In the genomic region with DNA sequence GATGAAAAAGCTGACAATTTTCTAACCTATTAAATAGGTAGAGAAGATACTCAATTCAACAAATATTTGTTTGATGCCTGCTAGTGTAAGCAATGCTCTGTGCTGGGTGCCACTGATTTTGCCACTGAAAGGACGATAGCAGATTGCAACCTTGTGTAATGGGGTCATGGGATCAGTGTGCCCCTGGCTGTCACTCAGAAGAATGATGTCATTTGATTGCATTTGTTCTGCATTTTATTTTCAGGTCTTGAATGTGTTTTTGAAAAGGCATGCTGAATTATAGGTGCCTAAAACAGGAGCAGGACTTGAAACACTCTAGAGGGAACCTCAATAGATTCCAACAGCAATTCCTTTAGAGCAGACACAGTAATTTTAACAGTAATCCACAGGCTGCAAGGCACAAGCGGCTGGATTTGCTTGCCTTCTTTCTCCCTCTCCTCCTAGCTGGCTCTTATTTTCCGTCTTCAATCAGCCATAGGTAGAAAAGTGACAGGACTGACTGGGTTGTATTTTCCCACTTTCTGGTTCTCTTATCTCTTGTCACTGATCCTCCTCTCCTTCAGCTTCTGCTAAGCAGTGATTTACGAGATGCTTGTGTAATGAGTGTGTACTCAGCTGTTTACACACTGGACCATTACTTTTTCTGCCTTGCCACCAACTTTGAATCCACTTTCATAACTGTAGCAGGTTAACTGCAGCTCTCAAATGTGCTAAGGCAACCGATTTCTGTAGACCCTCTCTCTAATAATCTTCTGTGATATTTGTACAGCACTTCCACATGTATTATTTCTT, we compare ENCODE assay signal across 1 cellular context.
TF ChIP-seq lines count a peak whose summit lies in the region.

No MANE protein-coding gene starts in this region.

TF ChIP-seq in HepG2, 621 proteins besides CTCF, POLR2A, EP300 and RAD21 (continued from another document and continues in another):
- TF ChIP-seq SRSF1 (optimal IDR thresholded peaks at IDR 0.05; ENCODE audit: low read depth, low read length) (no peak), NR2F6 (IDR thresholded peaks at IDR 0.05) (peak; percentile 77), NR2F6 (CRISPR knock-in tag; IDR thresholded peaks at IDR 0.05) (peak; percentile 58; the same call in 1 of the 2 replicates), SNAPC2 (CRISPR knock-in tag; IDR thresholded peaks at IDR 0.05) (no peak), HDAC1 (CRISPR knock-in tag; IDR thresholded peaks at IDR 0.05) (peak; percentile 50), HNF4A (CRISPR knock-in tag; IDR thresholded peaks at IDR 0.05) (peak; percentile 53), ZSCAN9 (CRISPR knock-in tag; IDR thresholded peaks at IDR 0.05; ENCODE audit: borderline replicate concordance) (0 out of 2 replicates have a peak, but pooled peaks have one; percentile 62), ATF7 (IDR thresholded peaks at IDR 0.05) (peak; percentile 87), ATF7 (CRISPR knock-in tag; IDR thresholded peaks at IDR 0.05) (no peak), FOXK1 (CRISPR knock-in tag; IDR thresholded peaks at IDR 0.05; ENCODE audit: borderline replicate concordance, low read depth) (peak; percentile 52; the same call in 1 of the 2 replicates), HHEX (CRISPR knock-in tag; IDR thresholded peaks at IDR 0.05) (peak; percentile 51; the same call in 1 of the 2 replicates), ZNF678 (CRISPR knock-in tag; IDR thresholded peaks at IDR 0.05) (no peak), NCOA1 (CRISPR knock-in tag; IDR thresholded peaks at IDR 0.05) (0 out of 2 replicates have a peak, but pooled peaks have one; percentile 17), HNF4G (IDR thresholded peaks at IDR 0.05; ENCODE audit: borderline replicate concordance, low read depth, low read length) (0 out of 2 replicates have a peak, but pooled peaks have one; percentile 23), HNF4G (CRISPR knock-in tag; IDR thresholded peaks at IDR 0.05; ENCODE audit: borderline replicate concordance, low read depth) (no peak), ZNF331 (CRISPR knock-in tag; IDR thresholded peaks at IDR 0.05) (0 out of 2 replicates have a peak, but pooled peaks have one; percentile 25), CEBPG (CRISPR knock-in tag; IDR thresholded peaks at IDR 0.05) (peak; percentile 65), THAP11 (CRISPR knock-in tag; IDR thresholded peaks at IDR 0.05) (peak; percentile 10; the same call in 1 of the 2 replicates), RCOR2 (CRISPR knock-in tag; IDR thresholded peaks at IDR 0.05) (peak; percentile 69; the same call in 1 of the 2 replicates), RXRB (CRISPR knock-in tag; IDR thresholded peaks at IDR 0.05; ENCODE audit: borderline replicate concordance) (peak; percentile 1; the same call in 1 of the 2 replicates), PRPF4 (IDR thresholded peaks at IDR 0.05; ENCODE audit: low read depth, low read length, poor library complexity, severe bottlenecking) (no peak), MEIS2 (CRISPR knock-in tag; IDR thresholded peaks at IDR 0.05) (peak; percentile 18; the same call in 1 of the 2 replicates), ATF7-NPFF (CRISPR knock-in tag; IDR thresholded peaks at IDR 0.05; ENCODE audit: low read depth) (0 out of 2 replicates have a peak, but pooled peaks have one; percentile 28), ZNF180 (CRISPR knock-in tag; IDR thresholded peaks at IDR 0.05; ENCODE audit: borderline replicate concordance, low read depth) (no peak), NPAS2 (CRISPR knock-in tag; IDR thresholded peaks at IDR 0.05; ENCODE audit: borderline replicate concordance) (no peak), ZMYM2 (CRISPR knock-in tag; IDR thresholded peaks at IDR 0.05) (no peak), SOX13 (IDR thresholded peaks at IDR 0.05) (no peak), SOX13 (CRISPR knock-in tag; conservative IDR thresholded peaks at IDR 0.05 in 1 of 2, IDR thresholded peaks at IDR 0.05 in 1 of 2) (peak in 1 of 2 experiments; percentile 50; a peak in 1 of 4 replicates), KMT2A (CRISPR knock-in tag; IDR thresholded peaks at IDR 0.05) (peak; percentile 42; the same call in 1 of the 2 replicates), TGIF2 (CRISPR knock-in tag; IDR thresholded peaks at IDR 0.05) (peak; percentile 86; the same call in 1 of the 2 replicates), KAT8 (CRISPR knock-in tag; IDR thresholded peaks at IDR 0.05) (0 out of 2 replicates have a peak, but pooled peaks have one; percentile 36), CREM (IDR thresholded peaks at IDR 0.05) (0 out of 2 replicates have a peak, but pooled peaks have one; percentile 3), CREM (CRISPR knock-in tag; IDR thresholded peaks at IDR 0.05) (no peak), FOXC1 (CRISPR knock-in tag; IDR thresholded peaks at IDR 0.05; ENCODE audit: borderline replicate concordance) (no peak), HDAC2 (CRISPR knock-in tag; IDR thresholded peaks at IDR 0.05) (peak; percentile 77), MED1 (CRISPR knock-in tag; IDR thresholded peaks at IDR 0.05) (peak; percentile 36), ZNF792 (CRISPR knock-in tag; IDR thresholded peaks at IDR 0.05) (peak; percentile 35; the same call in 1 of the 2 replicates), HOXA5 (CRISPR knock-in tag; IDR thresholded peaks at IDR 0.05) (peak; percentile 72), PHF21A (CRISPR knock-in tag; IDR thresholded peaks at IDR 0.05) (0 out of 2 replicates have a peak, but pooled peaks have one; percentile 33), ZBTB8A (CRISPR knock-in tag; IDR thresholded peaks at IDR 0.05; ENCODE audit: borderline replicate concordance, low read depth) (no peak), MAFK (conservative IDR thresholded peaks at IDR 0.05 in 1 of 2, IDR thresholded peaks at IDR 0.05 in 1 of 2; ENCODE audit: low read length in 2 of 2) (no peak), ZNF644 (CRISPR knock-in tag; IDR thresholded peaks at IDR 0.05; ENCODE audit: low read depth) (0 out of 2 replicates have a peak, but pooled peaks have one; percentile 59), ZNF614 (CRISPR knock-in tag; IDR thresholded peaks at IDR 0.05; ENCODE audit: borderline replicate concordance) (0 out of 2 replicates have a peak, but pooled peaks have one; percentile 53), MTF2 (CRISPR knock-in tag; IDR thresholded peaks at IDR 0.05; ENCODE audit: borderline replicate concordance) (no peak)
- TF ChIP-seq, protein P1, sequence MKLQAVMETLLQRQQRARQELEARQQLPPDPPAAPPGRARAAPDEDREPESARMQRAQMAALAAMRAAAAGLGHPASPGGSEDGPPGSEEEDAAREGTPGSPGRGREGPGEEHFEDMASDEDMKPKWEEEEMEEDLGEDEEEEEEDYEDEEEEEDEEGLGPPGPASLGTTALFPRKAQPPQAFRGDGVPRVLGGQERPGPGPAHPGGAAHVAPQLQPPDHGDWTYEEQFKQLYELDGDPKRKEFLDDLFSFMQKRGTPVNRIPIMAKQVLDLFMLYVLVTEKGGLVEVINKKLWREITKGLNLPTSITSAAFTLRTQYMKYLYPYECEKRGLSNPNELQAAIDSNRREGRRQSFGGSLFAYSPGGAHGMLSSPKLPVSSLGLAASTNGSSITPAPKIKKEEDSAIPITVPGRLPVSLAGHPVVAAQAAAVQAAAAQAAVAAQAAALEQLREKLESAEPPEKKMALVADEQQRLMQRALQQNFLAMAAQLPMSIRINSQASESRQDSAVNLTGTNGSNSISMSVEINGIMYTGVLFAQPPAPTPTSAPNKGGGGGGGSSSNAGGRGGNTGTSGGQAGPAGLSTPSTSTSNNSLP (IDR thresholded peaks at IDR 0.05; ENCODE audit: low read depth, low read length), result peak; percentile 26; the same call in 1 of the 2 replicates
- TF ChIP-seq, protein P2, sequence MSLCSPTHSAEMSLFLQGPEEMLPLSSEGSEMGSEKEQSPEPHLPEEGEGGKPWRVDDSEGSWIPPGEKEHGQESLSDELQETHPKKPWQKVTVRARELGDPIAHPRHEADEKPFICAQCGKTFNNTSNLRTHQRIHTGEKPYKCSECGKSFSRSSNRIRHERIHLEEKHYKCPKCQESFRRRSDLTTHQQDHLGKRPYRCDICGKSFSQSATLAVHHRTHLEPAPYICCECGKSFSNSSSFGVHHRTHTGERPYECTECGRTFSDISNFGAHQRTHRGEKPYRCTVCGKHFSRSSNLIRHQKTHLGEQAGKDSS (CRISPR knock-in tag; IDR thresholded peaks at IDR 0.05; ENCODE audit: borderline replicate concordance, low read depth), result no peak
- TF ChIP-seq, protein P3, sequence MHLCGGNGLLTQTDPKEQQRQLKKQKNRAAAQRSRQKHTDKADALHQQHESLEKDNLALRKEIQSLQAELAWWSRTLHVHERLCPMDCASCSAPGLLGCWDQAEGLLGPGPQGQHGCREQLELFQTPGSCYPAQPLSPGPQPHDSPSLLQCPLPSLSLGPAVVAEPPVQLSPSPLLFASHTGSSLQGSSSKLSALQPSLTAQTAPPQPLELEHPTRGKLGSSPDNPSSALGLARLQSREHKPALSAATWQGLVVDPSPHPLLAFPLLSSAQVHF (CRISPR knock-in tag; IDR thresholded peaks at IDR 0.05), result no peak
- TF ChIP-seq, protein P4, sequence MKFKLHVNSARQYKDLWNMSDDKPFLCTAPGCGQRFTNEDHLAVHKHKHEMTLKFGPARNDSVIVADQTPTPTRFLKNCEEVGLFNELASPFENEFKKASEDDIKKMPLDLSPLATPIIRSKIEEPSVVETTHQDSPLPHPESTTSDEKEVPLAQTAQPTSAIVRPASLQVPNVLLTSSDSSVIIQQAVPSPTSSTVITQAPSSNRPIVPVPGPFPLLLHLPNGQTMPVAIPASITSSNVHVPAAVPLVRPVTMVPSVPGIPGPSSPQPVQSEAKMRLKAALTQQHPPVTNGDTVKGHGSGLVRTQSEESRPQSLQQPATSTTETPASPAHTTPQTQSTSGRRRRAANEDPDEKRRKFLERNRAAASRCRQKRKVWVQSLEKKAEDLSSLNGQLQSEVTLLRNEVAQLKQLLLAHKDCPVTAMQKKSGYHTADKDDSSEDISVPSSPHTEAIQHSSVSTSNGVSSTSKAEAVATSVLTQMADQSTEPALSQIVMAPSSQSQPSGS (CRISPR knock-in tag; IDR thresholded peaks at IDR 0.05), result peak; percentile 51; the same call in 1 of the 2 replicates
- TF ChIP-seq, protein P5, sequence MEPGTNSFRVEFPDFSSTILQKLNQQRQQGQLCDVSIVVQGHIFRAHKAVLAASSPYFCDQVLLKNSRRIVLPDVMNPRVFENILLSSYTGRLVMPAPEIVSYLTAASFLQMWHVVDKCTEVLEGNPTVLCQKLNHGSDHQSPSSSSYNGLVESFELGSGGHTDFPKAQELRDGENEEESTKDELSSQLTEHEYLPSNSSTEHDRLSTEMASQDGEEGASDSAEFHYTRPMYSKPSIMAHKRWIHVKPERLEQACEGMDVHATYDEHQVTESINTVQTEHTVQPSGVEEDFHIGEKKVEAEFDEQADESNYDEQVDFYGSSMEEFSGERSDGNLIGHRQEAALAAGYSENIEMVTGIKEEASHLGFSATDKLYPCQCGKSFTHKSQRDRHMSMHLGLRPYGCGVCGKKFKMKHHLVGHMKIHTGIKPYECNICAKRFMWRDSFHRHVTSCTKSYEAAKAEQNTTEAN (CRISPR knock-in tag; conservative IDR thresholded peaks at IDR 0.05), result peak; percentile 96
- TF ChIP-seq, protein P6, sequence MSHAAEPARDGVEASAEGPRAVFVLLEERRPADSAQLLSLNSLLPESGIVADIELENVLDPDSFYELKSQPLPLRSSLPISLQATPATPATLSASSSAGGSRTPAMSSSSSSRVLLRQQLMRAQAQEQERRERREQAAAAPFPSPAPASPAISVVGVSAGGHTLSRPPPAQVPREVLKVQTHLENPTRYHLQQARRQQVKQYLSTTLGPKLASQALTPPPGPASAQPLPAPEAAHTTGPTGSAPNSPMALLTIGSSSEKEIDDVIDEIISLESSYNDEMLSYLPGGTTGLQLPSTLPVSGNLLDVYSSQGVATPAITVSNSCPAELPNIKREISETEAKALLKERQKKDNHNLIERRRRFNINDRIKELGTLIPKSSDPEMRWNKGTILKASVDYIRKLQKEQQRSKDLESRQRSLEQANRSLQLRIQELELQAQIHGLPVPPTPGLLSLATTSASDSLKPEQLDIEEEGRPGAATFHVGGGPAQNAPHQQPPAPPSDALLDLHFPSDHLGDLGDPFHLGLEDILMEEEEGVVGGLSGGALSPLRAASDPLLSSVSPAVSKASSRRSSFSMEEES (CRISPR knock-in tag; IDR thresholded peaks at IDR 0.05), result 0 out of 2 replicates have a peak, but pooled peaks have one; percentile 26
- TF ChIP-seq, protein P7, sequence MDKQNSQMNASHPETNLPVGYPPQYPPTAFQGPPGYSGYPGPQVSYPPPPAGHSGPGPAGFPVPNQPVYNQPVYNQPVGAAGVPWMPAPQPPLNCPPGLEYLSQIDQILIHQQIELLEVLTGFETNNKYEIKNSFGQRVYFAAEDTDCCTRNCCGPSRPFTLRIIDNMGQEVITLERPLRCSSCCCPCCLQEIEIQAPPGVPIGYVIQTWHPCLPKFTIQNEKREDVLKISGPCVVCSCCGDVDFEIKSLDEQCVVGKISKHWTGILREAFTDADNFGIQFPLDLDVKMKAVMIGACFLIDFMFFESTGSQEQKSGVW (CRISPR knock-in tag; IDR thresholded peaks at IDR 0.05; ENCODE audit: borderline replicate concordance), result no peak
- TF ChIP-seq, protein P8, sequence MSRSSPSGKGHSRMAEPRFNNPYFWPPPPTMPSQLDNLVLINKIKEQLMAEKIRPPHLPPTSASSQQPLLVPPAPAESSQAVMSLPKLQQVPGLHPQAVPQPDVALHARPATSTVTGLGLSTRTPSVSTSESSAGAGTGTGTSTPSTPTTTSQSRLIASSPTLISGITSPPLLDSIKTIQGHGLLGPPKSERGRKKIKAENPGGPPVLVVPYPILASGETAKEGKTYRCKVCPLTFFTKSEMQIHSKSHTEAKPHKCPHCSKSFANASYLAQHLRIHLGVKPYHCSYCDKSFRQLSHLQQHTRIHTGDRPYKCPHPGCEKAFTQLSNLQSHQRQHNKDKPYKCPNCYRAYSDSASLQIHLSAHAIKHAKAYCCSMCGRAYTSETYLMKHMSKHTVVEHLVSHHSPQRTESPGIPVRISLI (CRISPR knock-in tag; IDR thresholded peaks at IDR 0.05; ENCODE audit: borderline replicate concordance), result no peak
- TF ChIP-seq, protein P9, sequence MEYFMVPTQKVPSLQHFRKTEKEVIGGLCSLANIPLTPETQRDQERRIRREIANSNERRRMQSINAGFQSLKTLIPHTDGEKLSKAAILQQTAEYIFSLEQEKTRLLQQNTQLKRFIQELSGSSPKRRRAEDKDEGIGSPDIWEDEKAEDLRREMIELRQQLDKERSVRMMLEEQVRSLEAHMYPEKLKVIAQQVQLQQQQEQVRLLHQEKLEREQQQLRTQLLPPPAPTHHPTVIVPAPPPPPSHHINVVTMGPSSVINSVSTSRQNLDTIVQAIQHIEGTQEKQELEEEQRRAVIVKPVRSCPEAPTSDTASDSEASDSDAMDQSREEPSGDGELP (IDR thresholded peaks at IDR 0.05; ENCODE audit: borderline replicate concordance, low read depth), result peak; percentile 99
- TF ChIP-seq, protein P10, sequence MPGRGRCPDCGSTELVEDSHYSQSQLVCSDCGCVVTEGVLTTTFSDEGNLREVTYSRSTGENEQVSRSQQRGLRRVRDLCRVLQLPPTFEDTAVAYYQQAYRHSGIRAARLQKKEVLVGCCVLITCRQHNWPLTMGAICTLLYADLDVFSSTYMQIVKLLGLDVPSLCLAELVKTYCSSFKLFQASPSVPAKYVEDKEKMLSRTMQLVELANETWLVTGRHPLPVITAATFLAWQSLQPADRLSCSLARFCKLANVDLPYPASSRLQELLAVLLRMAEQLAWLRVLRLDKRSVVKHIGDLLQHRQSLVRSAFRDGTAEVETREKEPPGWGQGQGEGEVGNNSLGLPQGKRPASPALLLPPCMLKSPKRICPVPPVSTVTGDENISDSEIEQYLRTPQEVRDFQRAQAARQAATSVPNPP (CRISPR knock-in tag; IDR thresholded peaks at IDR 0.05), result no peak
